Comparison of ENCODE assay signal across 12 cellular contexts in the genomic region with DNA sequence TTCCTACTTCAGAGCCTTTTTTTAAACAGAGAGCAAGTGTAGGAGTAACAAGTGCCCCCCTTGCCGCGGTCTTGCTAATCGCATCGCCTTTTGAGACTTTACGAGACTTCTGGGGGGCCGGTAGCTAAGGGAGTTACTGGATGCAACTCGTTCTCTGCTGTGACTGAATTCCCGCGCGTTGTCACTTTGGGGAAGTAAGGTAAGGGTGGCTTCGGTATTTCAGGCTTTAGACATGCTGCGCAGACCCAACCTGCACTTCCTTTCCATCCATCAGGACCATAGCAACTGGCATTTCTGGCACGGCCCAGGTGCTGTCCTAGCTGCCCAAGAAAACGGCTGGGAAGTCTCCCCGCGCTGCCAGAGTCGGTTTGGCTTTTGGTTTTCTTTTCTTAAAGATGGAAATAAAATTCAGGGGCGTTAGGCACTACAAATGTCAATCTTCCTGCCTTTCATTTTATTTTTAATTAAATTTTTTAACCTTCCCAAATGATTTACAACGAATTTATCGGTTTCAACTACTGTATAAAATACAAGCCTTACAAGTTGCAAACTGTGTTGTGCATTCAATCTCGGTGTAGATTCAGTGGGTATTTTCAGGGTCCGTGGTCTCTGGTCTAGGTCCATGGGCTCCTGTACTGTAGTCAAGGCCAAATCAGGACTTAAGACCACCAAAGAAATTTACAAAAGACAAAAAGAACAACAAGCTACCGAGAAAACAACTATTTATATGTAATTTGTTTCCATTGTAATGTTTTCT. TPM values are rescaled to one million over a fixed set of nuclear protein-coding genes. Genes with fewer than 3 reads are reported as not detected.
DNase-seq lines count a peak whose midpoint lies in the region; ATAC-seq and TF ChIP-seq lines count a peak whose summit lies in the region.
"Had no signal": no experiment of that assay in that cellular context is flagged by ENCODE, and none has a peak within 500 bp of the region (broad histone marks: within the 10 kb centered on the region; RNA-seq: fewer than 3 reads in every experiment).

No MANE protein-coding gene starts in this region.

- DNase-seq in EH (ENCODE audit: low read depth) (peak; percentile 5), right cardiac atrium (peak in 2 of 3 donors; percentile 52 to 65), progenitor cell of endocrine pancreas (ENCODE audit: low spot score, unreplicated experiment) (no peak), OCI-M1 (lab: John Stamatoyannopoulos, UW) (no peak), GM03348 (ENCODE audit: low spot score) (no peak), NCI-H146 treated with DMSO at 0.1 percent for 48 hours (lab: John Stamatoyannopoulos, UW; ENCODE audit: unreplicated experiment) (no peak)
- no peak for DNase-seq in activated CD8-positive, alpha-beta T cell treated with anti-CD3 and anti-CD28 coated beads, Interleukin-2, amount 10 ng/mL, durations not matched to agents 7 days and 5 days
- DNase-seq: activated CD8-positive, alpha-beta memory T cell treated with anti-CD3 and anti-CD28 coated beads, Interleukin-2, amount 50 U/mL, for 4 hours; DMS79 treated with DMSO at 0.1 percent for 48 hours; HFFc6; stimulated activated CD4-positive, alpha-beta T cell treated with anti-CD3 and anti-CD28 coated beads, Interleukin-2, amount 100 ng/mL, for 48 hours had no signal

- H3K4me3 Mint-ChIP-seq in activated CD8-positive, alpha-beta T cell treated with anti-CD3 and anti-CD28 coated beads, Interleukin-2, amount 10 ng/mL, durations not matched to agents 7 days and 5 days = peak overlapping the region; percentile 69
- H3K4me3 Mint-ChIP-seq in progenitor cell of endocrine pancreas (ENCODE audit: low read depth) = peak overlapping the region; percentile 95

- peak overlapping the region; percentile 26 for H3K4me3 ChIP-seq in right cardiac atrium (ENCODE audit: low read length)

- 44% methylated on average over 23 of the region's 23 CpGs for WGBS in right cardiac atrium

- H3K27me3 Mint-ChIP-seq in activated CD8-positive, alpha-beta T cell treated with anti-CD3 and anti-CD28 coated beads, Interleukin-2, amount 10 ng/mL, durations not matched to agents 7 days and 5 days (ENCODE audit: low read depth) = peaks cover 79% of the 10 kb centered on the region
- H3K27me3 Mint-ChIP-seq in progenitor cell of endocrine pancreas = no peaks in the 10 kb centered on the region

- no peak for TF ChIP-seq CTCF in progenitor cell of endocrine pancreas (IDR thresholded peaks at IDR 0.05; ENCODE audit: unreplicated experiment)

- peaks cover 38% of the 10 kb centered on the region for H3K4me1 Mint-ChIP-seq in activated CD8-positive, alpha-beta T cell treated with anti-CD3 and anti-CD28 coated beads, Interleukin-2, amount 10 ng/mL, durations not matched to agents 7 days and 5 days (ENCODE audit: low read depth)
- peaks cover 50% of the 10 kb centered on the region for H3K4me1 Mint-ChIP-seq in progenitor cell of endocrine pancreas (ENCODE audit: low read depth)

- no peaks in the 10 kb centered on the region for H3K9me3 ChIP-seq in right cardiac atrium (ENCODE audit: control insufficient read depth, low read length)

- CTCF ChIA-PET in activated CD8-positive, alpha-beta T cell treated with anti-CD3 and anti-CD28 coated beads, Interleukin-2, amount 10 ng/mL, durations not matched to agents 7 days and 5 days (lab: Charles Lee) = interaction anchor here (1.4 to 2.5 kb wide), 2 partner anchors 9 to 511 kb away, joined by 5 to 14 read pairs; no protein-coding TSS in a partner anchor

- H3K4me1 ChIP-seq in right cardiac atrium (ENCODE audit: control insufficient read depth, insufficient read depth, low read length) = no peaks in the 10 kb centered on the region

- H3K27ac ChIP-seq in right cardiac atrium (ENCODE audit: low read length) = peak overlapping the region; percentile 65

- H3K9me3 Mint-ChIP-seq in activated CD8-positive, alpha-beta T cell treated with anti-CD3 and anti-CD28 coated beads, Interleukin-2, amount 10 ng/mL, durations not matched to agents 7 days and 5 days (ENCODE audit: insufficient read depth) = no peaks in the 10 kb centered on the region
- H3K9me3 Mint-ChIP-seq in progenitor cell of endocrine pancreas (ENCODE audit: low read depth) = no peaks in the 10 kb centered on the region
- H3K9me3 Mint-ChIP-seq: HFFc6 had no signal

- POLR2A ChIA-PET in activated CD8-positive, alpha-beta T cell treated with anti-CD3 and anti-CD28 coated beads, Interleukin-2, amount 10 ng/mL, durations not matched to agents 7 days and 5 days (lab: Charles Lee) = no interaction called here

- H3K36me3 Mint-ChIP-seq in activated CD8-positive, alpha-beta T cell treated with anti-CD3 and anti-CD28 coated beads, Interleukin-2, amount 10 ng/mL, durations not matched to agents 7 days and 5 days (ENCODE audit: low read depth) = no peaks in the 10 kb centered on the region
- peaks cover 3% of the 10 kb centered on the region for H3K36me3 Mint-ChIP-seq in progenitor cell of endocrine pancreas (ENCODE audit: insufficient read depth)

- H3K27ac Mint-ChIP-seq in activated CD8-positive, alpha-beta T cell treated with anti-CD3 and anti-CD28 coated beads, Interleukin-2, amount 10 ng/mL, durations not matched to agents 7 days and 5 days = no peak overlapping the region
- H3K27ac Mint-ChIP-seq in progenitor cell of endocrine pancreas = peak overlapping the region; percentile 91
- H3K27ac Mint-ChIP-seq: HFFc6 had no signal

- no peaks in the 10 kb centered on the region for H3K27me3 ChIP-seq in right cardiac atrium (ENCODE audit: control insufficient read depth, insufficient read depth)

- ATAC-seq in activated CD8-positive, alpha-beta T cell treated with anti-CD3 and anti-CD28 coated beads, Interleukin-2, amount 10 ng/mL, durations not matched to agents 7 days and 5 days = no peak
- ATAC-seq in right cardiac atrium (no peak), GM18520 (IDR thresholded peaks at IDR 0.05; ENCODE audit: unreplicated experiment) (no peak)

- intact Hi-C loops in right cardiac atrium (cut with DNase I) = loop anchor here (5.0 to 10.0 kb wide), 8 partner anchors 205 to 615 kb away; no protein-coding TSS in a partner anchor

RNA-seq across cellular contexts. Expression of a gene that starts 3.5 kb away (rescaled TPM):
- not detected for total RNA-seq in activated CD8-positive, alpha-beta T cell treated with anti-CD3 and anti-CD28 coated beads, Interleukin-2, amount 10 ng/mL, durations not matched to agents 7 days and 5 days
- total RNA-seq in right cardiac atrium (10 to 100 TPM; 23.2 to 29.9 (median 27.1) TPM), progenitor cell of endocrine pancreas (186 and 195 TPM in 2 replicates)
- polyA plus RNA-seq in right cardiac atrium = 8.2 TPM

Comparison
In these comparisons a context has a peak if more than half of its experiments do, and no peak if none do; other contexts are left out.
1. DNase-seq: peak in EH (single experiment) and right cardiac atrium (2 of 3); none in activated CD8-positive, alpha-beta T cell treated with anti-CD3 and anti-CD28 coated beads, Interleukin-2, amount 10 ng/mL, durations not matched to agents 7 days and 5 days (single experiment), progenitor cell of endocrine pancreas (single experiment), OCI-M1 (single experiment), GM03348 (single experiment) and NCI-H146 treated with DMSO at 0.1 percent for 48 hours (single experiment).
2. RNA of a gene that starts 3.5 kb away (total RNA-seq): 186 to 195 TPM in progenitor cell of endocrine pancreas and 23.2 to 29.9 TPM in right cardiac atrium; not detected in activated CD8-positive, alpha-beta T cell treated with anti-CD3 and anti-CD28 coated beads, Interleukin-2, amount 10 ng/mL, durations not matched to agents 7 days and 5 days; every median in the first group is over 10 times any median in the second.